Comparison of ENCODE assay signal across 27 cellular contexts in genomic region chr2:204432196-204432595, GRCh38.
"Had no signal": no experiment of that assay in that cellular context is flagged by ENCODE, and none has a peak within 500 bp of the region (broad histone marks: within the 10 kb centered on the region; RNA-seq: fewer than 3 reads in every experiment).

No MANE protein-coding gene starts in this region.

- H3K9me3 ChIP-seq: colonic mucosa, gastrocnemius medialis, lower lobe of right lung had no signal

- H3K27ac ChIP-seq: colonic mucosa, epithelial cell of prostate, esophagus squamous epithelium, gastrocnemius medialis, heart right ventricle, hepatocyte, left lung, lower lobe of right lung had no signal

- DNase-seq: colonic mucosa; cortex of kidney; effector CD8-positive, alpha-beta T cell; effector memory CD8-positive, alpha-beta T cell; endodermal cell; erythroblast; esophagus squamous epithelium; foreskin fibroblast; foreskin melanocyte; gastrocnemius medialis; glutamatergic neuron; head of caudate nucleus; heart right ventricle; hypothalamus; immature natural killer cell; islet precursor cell; kidney; left cardiac atrium; left lung; left ventricle myocardium superior; lower lobe of right lung; mesenchymal stem cell; mucosa of descending colon; naive B cell had no signal

- H3K36me3 ChIP-seq: colonic mucosa, esophagus squamous epithelium, gastrocnemius medialis, heart right ventricle, left lung, lower lobe of right lung had no signal

- ATAC-seq: effector memory CD8-positive, alpha-beta T cell; esophagus mucosa; gastrocnemius medialis; heart right ventricle; left cardiac atrium; left lung; left ventricle myocardium superior; lower lobe of right lung; mucosa of descending colon had no signal

- H3K27me3 ChIP-seq: colonic mucosa, esophagus squamous epithelium, gastrocnemius medialis, heart right ventricle, hepatocyte, left lung had no signal

- H3K4me1 ChIP-seq: colonic mucosa, esophagus squamous epithelium, gastrocnemius medialis, heart right ventricle, left lung, lower lobe of right lung had no signal

- H3K4me3 ChIP-seq: colonic mucosa, esophagus squamous epithelium, gastrocnemius medialis, heart right ventricle, hepatocyte, left lung, lower lobe of right lung, mucosa of descending colon had no signal
